ENCODE assay signal across 18 cellular contexts in genomic region chr12:12777056-12777455, GRCh38.
"Had no signal": no experiment of that assay in that cellular context is flagged by ENCODE, and none has a peak within 500 bp of the region (broad histone marks: within the 10 kb centered on the region; RNA-seq: fewer than 3 reads in every experiment).

No MANE protein-coding gene starts in this region.

- H2AFZ ChIP-seq: parathyroid adenoma had no signal

- H3K4me3 ChIP-seq: heart left ventricle, left ventricle myocardium inferior, lower lobe of right lung, psoas muscle, right lobe of liver, stomach, thoracic aorta, transverse colon had no signal

- H3K9ac ChIP-seq: parathyroid adenoma had no signal

- H3K36me3 ChIP-seq: heart left ventricle, left ventricle myocardium inferior, lower lobe of right lung, right lobe of liver, stomach, thoracic aorta, transverse colon had no signal

- DNase-seq: cerebellar nuclear complex; heart left ventricle; hypothalamus; left ventricle myocardium inferior; lower lobe of right lung; naive B cell; psoas muscle; retina; right lobe of liver; stimulated activated CD4-positive, alpha-beta T cell treated with anti-CD3 and anti-CD28 coated beads, Interleukin-15, amount 100 ng/mL, for 24 hours; stimulated activated CD4-positive, alpha-beta T cell treated with anti-CD3 and anti-CD28 coated beads, Interleukin-1b, Interleukin-23, amount 100 ng/mL, for 48 hours; stimulated activated CD4-positive, alpha-beta T cell treated with anti-CD3 and anti-CD28 coated beads, Interleukin-4, amount 100 ng/mL, for 24 hours; stimulated activated naive B cell treated with anti-CD40 and anti-IgM and Interleukin-4, amounts not matched to agents 10 μg/mL and 1 μg/mL and 100 μg/mL, for 72 hours; substantia nigra had no signal

- H3K27ac ChIP-seq: heart left ventricle, left ventricle myocardium inferior, lower lobe of right lung, parathyroid adenoma, psoas muscle, right lobe of liver, stomach, thoracic aorta had no signal

- H3K4me1 ChIP-seq: parathyroid adenoma, right lobe of liver had no signal

- H3K27me3 ChIP-seq: heart left ventricle, right lobe of liver, stomach, transverse colon had no signal

- H3K9me3 ChIP-seq: heart left ventricle, left ventricle myocardium inferior, lower lobe of right lung, psoas muscle, right lobe of liver, stomach, thoracic aorta, transverse colon had no signal
